Comparison of ENCODE assay signal across 12 cellular contexts in genomic region chr5:124659798-124660197, GRCh38.
DNase-seq lines count a peak whose midpoint lies in the region; ATAC-seq and TF ChIP-seq lines count a peak whose summit lies in the region.
"Had no signal": no experiment of that assay in that cellular context is flagged by ENCODE, and none has a peak within 500 bp of the region (broad histone marks: within the 10 kb centered on the region; RNA-seq: fewer than 3 reads in every experiment).

No MANE protein-coding gene starts in this region.

- TF ChIP-seq CTCF in GM23338 (conservative IDR thresholded peaks at IDR 0.05; ENCODE audit: low read depth in 2 of 2): no peak
- TF ChIP-seq CTCF in dorsolateral prefrontal cortex (IDR thresholded peaks at IDR 0.05 in 54 of 56, conservative IDR thresholded peaks at IDR 0.05 in 2 of 56; ENCODE audit: low read depth in 1 of 56, partially characterized antibody in 56 of 56): no peak
- no peak for TF ChIP-seq CTCF in prostate gland (IDR thresholded peaks at IDR 0.05)
- TF ChIP-seq CTCF in GM13976 (IDR thresholded peaks at IDR 0.05; ENCODE audit: borderline replicate concordance, control extremely low read depth, extremely low read depth, insufficient read depth, missing control alignments): no peak

- no peaks in the 10 kb centered on the region for H3K9me3 ChIP-seq in prostate gland
- H3K9me3 ChIP-seq: right lobe of liver had no signal

- peak overlapping the region; percentile 46 for H3K27ac Mint-ChIP-seq in GM23338
- H3K27ac Mint-ChIP-seq: activated CD8-positive, alpha-beta memory T cell treated with anti-CD3 and anti-CD28 coated beads, Interleukin-2, amount 10 ng/mL, durations not matched to agents 7 days and 5 days; T-cell had no signal

- in situ Hi-C loops in GM13976 (cut with MboI; ENCODE audit: low sequenced_read_pairs, unreplicated experiment): no loop called here

- peak overlapping the region; percentile 45 for H3K27ac ChIP-seq in GM23338 (ENCODE audit: low read depth)
- peak overlapping the region in 38 of 59 donors; percentile 2 to 88 (median 43) for H3K27ac ChIP-seq in dorsolateral prefrontal cortex
- H3K27ac ChIP-seq in prostate gland: peak overlapping the region in 1 of 2 donors; percentile 19

- no peaks in the 10 kb centered on the region for H3K36me3 Mint-ChIP-seq in GM23338 (ENCODE audit: low read depth)
- H3K36me3 Mint-ChIP-seq: activated CD8-positive, alpha-beta memory T cell treated with anti-CD3 and anti-CD28 coated beads, Interleukin-2, amount 10 ng/mL, durations not matched to agents 7 days and 5 days; T-cell had no signal

- H3K4me2 ChIP-seq in GM23338: peak overlapping the region; percentile 65

- intact Hi-C loops in dorsolateral prefrontal cortex (cut with DNase I) (loop anchor here in 1 of 2 donors (10.0 kb wide), 1 partner anchor 265 kb away; no protein-coding TSS in a partner anchor), prostate gland (cut with DNase I) (no loop called here)

- 27% methylated on average over 4 of the region's 4 CpGs for WGBS in prostate gland

- H3K36me3 ChIP-seq in GM23338 (ENCODE audit: insufficient read depth): no peaks in the 10 kb centered on the region
- no peaks in the 10 kb centered on the region for H3K36me3 ChIP-seq in prostate gland
- H3K36me3 ChIP-seq: right lobe of liver had no signal

- H3K4me3 ChIP-seq in GM23338 (no peak overlapping the region), dorsolateral prefrontal cortex (no peak overlapping the region), prostate gland (no peak overlapping the region)
- H3K4me3 ChIP-seq: right lobe of liver had no signal

- H3K4me3 Mint-ChIP-seq in GM23338: no peak overlapping the region; the same call in 2 of the 3 replicates
- H3K4me3 Mint-ChIP-seq: activated CD8-positive, alpha-beta memory T cell treated with anti-CD3 and anti-CD28 coated beads, Interleukin-2, amount 10 ng/mL, durations not matched to agents 7 days and 5 days; T-cell had no signal

- DNase-seq in GM23338 (ENCODE audit: low spot score) (peak; percentile 21), NCI-H526 (lab: John Stamatoyannopoulos, UW) (peak; percentile 36 to 55), dorsolateral prefrontal cortex (no peak), prostate gland (ENCODE audit: low spot score) (peak; percentile 25), GM13976 (ENCODE audit: low spot score) (no peak), activated gamma-delta T cell (lab: John Stamatoyannopoulos, UW) (no peak), SK-N-DZ (ENCODE audit: low spot score) (no peak)
- DNase-seq: activated CD8-positive, alpha-beta memory T cell treated with anti-CD3 and anti-CD28 coated beads, Interleukin-2, amount 10 ng/mL, durations not matched to agents 7 days and 5 days; NCI-H1436 treated with DMSO at 0.1 percent for 48 hours; right lobe of liver; T-cell had no signal

- no peak overlapping the region for H2AFZ ChIP-seq in GM23338

- peaks cover 6% of the 10 kb centered on the region; the same call in 1 of the 2 replicates for H3F3A ChIP-seq in GM23338 (replicated peaks; ENCODE audit: low read depth)

- ATAC-seq in GM23338: peak; percentile 2; the same call in 1 of the 3 replicates
- ATAC-seq in GM18511 (IDR thresholded peaks at IDR 0.05; ENCODE audit: unreplicated experiment): no peak
- ATAC-seq: activated CD8-positive, alpha-beta memory T cell treated with anti-CD3 and anti-CD28 coated beads, Interleukin-2, amount 10 ng/mL, durations not matched to agents 7 days and 5 days; T-cell had no signal

- no peak for TF ChIP-seq POLR2A in prostate gland (IDR thresholded peaks at IDR 0.05)

- peaks cover 69% of the 10 kb centered on the region for H3K4me1 Mint-ChIP-seq in GM23338
- H3K4me1 Mint-ChIP-seq: activated CD8-positive, alpha-beta memory T cell treated with anti-CD3 and anti-CD28 coated beads, Interleukin-2, amount 10 ng/mL, durations not matched to agents 7 days and 5 days had no signal

- peaks cover 62% of the 10 kb centered on the region for H3K79me2 ChIP-seq in GM23338 (replicated peaks; ENCODE audit: insufficient read depth)

- H3K9me2 ChIP-seq in GM23338 (ENCODE audit: insufficient read depth): no peaks in the 10 kb centered on the region

- peaks cover 5% of the 10 kb centered on the region for H3K27me3 Mint-ChIP-seq in GM23338 (ENCODE audit: insufficient read depth, low read depth, poor library complexity)
- H3K27me3 Mint-ChIP-seq: activated CD8-positive, alpha-beta memory T cell treated with anti-CD3 and anti-CD28 coated beads, Interleukin-2, amount 10 ng/mL, durations not matched to agents 7 days and 5 days had no signal

- peaks cover 75% of the 10 kb centered on the region for H3K4me1 ChIP-seq in GM23338 (ENCODE audit: insufficient read depth)
- H3K4me1 ChIP-seq in prostate gland (replicated peaks): peaks cover 8% of the 10 kb centered on the region

- H4K20me1 ChIP-seq in GM23338 (replicated peaks; ENCODE audit: insufficient read depth): no peaks in the 10 kb centered on the region

- no peaks in the 10 kb centered on the region for H3K9me3 Mint-ChIP-seq in GM23338
- H3K9me3 Mint-ChIP-seq: T-cell had no signal

- H3K27me3 ChIP-seq in GM23338 (ENCODE audit: insufficient read depth) (no peaks in the 10 kb centered on the region), dorsolateral prefrontal cortex (no peaks in the 10 kb centered on the region), prostate gland (replicated peaks; ENCODE audit: insufficient read depth) (no peaks in the 10 kb centered on the region)
- H3K27me3 ChIP-seq: right lobe of liver had no signal

TF ChIP-seq in GM23338, 12 proteins besides CTCF, POLR2A, EP300 and RAD21 (continues in another document):
- no peak for TF ChIP-seq STAT1 (IDR thresholded peaks at IDR 0.05; ENCODE audit: unreplicated experiment)
- no peak for TF ChIP-seq CREB1 (CRISPR knock-in tag; IDR thresholded peaks at IDR 0.05; ENCODE audit: low read depth)
- no peak for TF ChIP-seq POLR2AphosphoS5 (IDR thresholded peaks at IDR 0.05; ENCODE audit: low read depth)
- no peak for TF ChIP-seq ZNF331 (CRISPR knock-in tag; IDR thresholded peaks at IDR 0.05; ENCODE audit: low read depth)
- TF ChIP-seq ETS1 (IDR thresholded peaks at IDR 0.05): no peak
- no peak for TF ChIP-seq REST (IDR thresholded peaks at IDR 0.05; ENCODE audit: unreplicated experiment)
- no peak for TF ChIP-seq EZH2phosphoT487 (IDR thresholded peaks at IDR 0.05; ENCODE audit: unreplicated experiment)
- TF ChIP-seq NANOG (IDR thresholded peaks at IDR 0.05; ENCODE audit: borderline replicate concordance): no peak
- TF ChIP-seq ZNF114 (CRISPR knock-in tag; IDR thresholded peaks at IDR 0.05): no peak

Comparison
In these comparisons a context has a peak if more than half of its experiments do, and no peak if none do; other contexts are left out.
1. DNase-seq: peak in GM23338 (single experiment), NCI-H526 (2 of 2) and prostate gland (single experiment); none in dorsolateral prefrontal cortex (0 of 10), GM13976 (single experiment), activated gamma-delta T cell (single experiment) and SK-N-DZ (single experiment).